In genomic region chr5:80248378-80248777, GRCh38 we compare ENCODE assay signal across 11 cellular contexts. TPM values are rescaled to one million over a fixed set of nuclear protein-coding genes. Genes with fewer than 3 reads are reported as not detected.
DNase-seq lines count a peak whose midpoint lies in the region; ATAC-seq and TF ChIP-seq lines count a peak whose summit lies in the region.
"Had no signal": no experiment of that assay in that cellular context is flagged by ENCODE, and none has a peak within 500 bp of the region (broad histone marks: within the 10 kb centered on the region; RNA-seq: fewer than 3 reads in every experiment).

No MANE protein-coding gene starts in this region.

- ATAC-seq in Panc1 (no peak), HG03442 (IDR thresholded peaks at IDR 0.05; ENCODE audit: unreplicated experiment) (no peak), GM21447 (IDR thresholded peaks at IDR 0.05; ENCODE audit: unreplicated experiment) (no peak)
- no peak for ATAC-seq in stimulated activated effector memory CD8-positive, alpha-beta T cell treated with anti-CD3 and anti-CD28 coated beads, Interleukin-12 subunit alpha, Interleukin-12 subunit beta, amount 100 ng/mL, for 72 hours

- TF ChIP-seq CTCF in Panc1 (IDR thresholded peaks at IDR 0.05) (no peak), colonic mucosa (IDR thresholded peaks at IDR 0.05) (no peak)

- peaks cover 77% of the 10 kb centered on the region for H3K4me1 Mint-ChIP-seq in activated T-cell treated with anti-CD3 and anti-CD28 coated beads, Interleukin-2, amount 50 U/mL, for 24 hours (ENCODE audit: low read depth)
- peaks cover 59% of the 10 kb centered on the region for H3K4me1 Mint-ChIP-seq in stimulated activated effector memory CD8-positive, alpha-beta T cell treated with anti-CD3 and anti-CD28 coated beads, Interleukin-12 subunit alpha, Interleukin-12 subunit beta, amount 100 ng/mL, for 72 hours

- peak overlapping the region; percentile 90 for H3K27ac Mint-ChIP-seq in activated T-cell treated with anti-CD3 and anti-CD28 coated beads, Interleukin-2, amount 50 U/mL, for 24 hours
- H3K27ac Mint-ChIP-seq in stimulated activated effector memory CD8-positive, alpha-beta T cell treated with anti-CD3 and anti-CD28 coated beads, Interleukin-12 subunit alpha, Interleukin-12 subunit beta, amount 100 ng/mL, for 72 hours: peak overlapping the region; percentile 6

- H3K4me1 ChIP-seq in Panc1 (ENCODE audit: control insufficient read depth, insufficient read depth, low read length) (peaks cover 31% of the 10 kb centered on the region), colonic mucosa (peaks cover 15% of the 10 kb centered on the region)

- CTCF ChIA-PET in Panc1 (lab: Charles Lee): interaction anchor here (0.6 kb wide), 1 partner anchor 45 kb away, joined by 3 read pairs; no protein-coding TSS in a partner anchor

- POLR2A ChIA-PET in Panc1 (lab: Charles Lee): no interaction called here

- intact Hi-C loops in Panc1 (cut with micrococcal nuclease; ENCODE audit: unreplicated experiment) (no loop called here), colonic mucosa (cut with DNase I) (no loop called here)

- no peak overlapping the region for H3K4me3 ChIP-seq in Panc1 (ENCODE audit: low read depth in 2 of 2, low read length in 2 of 2)
- H3K4me3 ChIP-seq in colonic mucosa: no peak overlapping the region
- H3K4me3 ChIP-seq: pancreas had no signal

- H3K27ac ChIP-seq in Panc1 (ENCODE audit: low read length): peak overlapping the region; percentile 41; the same call in 1 of the 2 replicates
- H3K27ac ChIP-seq in colonic mucosa: peak overlapping the region; percentile 84

- H3K36me3 ChIP-seq in Panc1 (ENCODE audit: control insufficient read depth, insufficient read depth, low read length) (no peaks in the 10 kb centered on the region), colonic mucosa (no peaks in the 10 kb centered on the region)
- H3K36me3 ChIP-seq: pancreas had no signal

- no TSS peak for BruUV-seq in Panc1 (replicated peaks; lab: Mats Ljungman, UMichigan)

- H3K27me3 ChIP-seq in Panc1 (ENCODE audit: control insufficient read depth, insufficient read depth, low read length) (no peaks in the 10 kb centered on the region), colonic mucosa (no peaks in the 10 kb centered on the region)
- H3K27me3 ChIP-seq: pancreas had no signal

- H3K4me3 Mint-ChIP-seq in activated T-cell treated with anti-CD3 and anti-CD28 coated beads, Interleukin-2, amount 50 U/mL, for 24 hours: peak overlapping the region; percentile 38
- peak overlapping the region; percentile 45 for H3K4me3 Mint-ChIP-seq in stimulated activated effector memory CD8-positive, alpha-beta T cell treated with anti-CD3 and anti-CD28 coated beads, Interleukin-12 subunit alpha, Interleukin-12 subunit beta, amount 100 ng/mL, for 72 hours

- in situ Hi-C loops in Panc1 (cut with HindIII; ENCODE audit: low pct_unique_long_range_greater_than_20kb, low sequenced_read_pairs): no loop called here

- peaks cover 28% of the 10 kb centered on the region for H3K36me3 Mint-ChIP-seq in activated T-cell treated with anti-CD3 and anti-CD28 coated beads, Interleukin-2, amount 50 U/mL, for 24 hours (ENCODE audit: low read depth)
- peaks cover 6% of the 10 kb centered on the region for H3K36me3 Mint-ChIP-seq in stimulated activated effector memory CD8-positive, alpha-beta T cell treated with anti-CD3 and anti-CD28 coated beads, Interleukin-12 subunit alpha, Interleukin-12 subunit beta, amount 100 ng/mL, for 72 hours

- no peak overlapping the region for H3K9ac ChIP-seq in colonic mucosa (ENCODE audit: low read depth in 2 of 2, low read length in 2 of 2)

- peaks cover 3% of the 10 kb centered on the region for H3K9me3 Mint-ChIP-seq in activated T-cell treated with anti-CD3 and anti-CD28 coated beads, Interleukin-2, amount 50 U/mL, for 24 hours
- no peaks in the 10 kb centered on the region for H3K9me3 Mint-ChIP-seq in stimulated activated effector memory CD8-positive, alpha-beta T cell treated with anti-CD3 and anti-CD28 coated beads, Interleukin-12 subunit alpha, Interleukin-12 subunit beta, amount 100 ng/mL, for 72 hours

- no peaks in the 10 kb centered on the region for H3K27me3 Mint-ChIP-seq in activated T-cell treated with anti-CD3 and anti-CD28 coated beads, Interleukin-2, amount 50 U/mL, for 24 hours

- no peak for DNase-seq in activated T-cell treated with anti-CD3 and anti-CD28 coated beads, Interleukin-2, amount 50 U/mL, for 24 hours
- no peak for DNase-seq in activated T-cell treated with anti-CD3 and anti-CD28 coated beads, Interleukin-2, amount 50 U/mL, for 48 hours
- DNase-seq in Panc1 (ENCODE audit: low read depth, low spot score) (no peak), colonic mucosa (no peak), NCI-H345 treated with DMSO at 0.1 percent for 48 hours (lab: John Stamatoyannopoulos, UW; ENCODE audit: unreplicated experiment) (no peak)
- no peak for DNase-seq in stimulated activated effector memory CD8-positive, alpha-beta T cell treated with anti-CD3 and anti-CD28 coated beads, Interleukin-12 subunit alpha, Interleukin-12 subunit beta, amount 100 ng/mL, for 72 hours (ENCODE audit: low spot score in 2 of 2)
- DNase-seq: NCI-H2081; pancreas; stimulated activated CD4-positive, alpha-beta T cell treated with anti-CD3 and anti-CD28 coated beads, Interleukin-2, amount 100 ng/mL, for 48 hours had no signal

- H3K9me3 ChIP-seq in Panc1 (ENCODE audit: control insufficient read depth, insufficient read depth, low read depth, low read length): peaks cover 1% of the 10 kb centered on the region; the same call in 1 of the 2 replicates
- no peaks in the 10 kb centered on the region for H3K9me3 ChIP-seq in colonic mucosa
- H3K9me3 ChIP-seq: pancreas had no signal

RNA-seq across cellular contexts. Expression of gene SERINC5, which starts 7.5 kb away (rescaled TPM):
- total RNA-seq in Panc1 (2021; ENCODE audit: unreplicated experiment) (70.6 TPM), colonic mucosa (100 to 1,000 TPM; 138 to 141 TPM)
- 28.0 TPM for polyA plus RNA-seq in Panc1 (2012; ENCODE audit: insufficient read length)
